ENCODE assay signal across 1 cellular context in the genomic region with DNA sequence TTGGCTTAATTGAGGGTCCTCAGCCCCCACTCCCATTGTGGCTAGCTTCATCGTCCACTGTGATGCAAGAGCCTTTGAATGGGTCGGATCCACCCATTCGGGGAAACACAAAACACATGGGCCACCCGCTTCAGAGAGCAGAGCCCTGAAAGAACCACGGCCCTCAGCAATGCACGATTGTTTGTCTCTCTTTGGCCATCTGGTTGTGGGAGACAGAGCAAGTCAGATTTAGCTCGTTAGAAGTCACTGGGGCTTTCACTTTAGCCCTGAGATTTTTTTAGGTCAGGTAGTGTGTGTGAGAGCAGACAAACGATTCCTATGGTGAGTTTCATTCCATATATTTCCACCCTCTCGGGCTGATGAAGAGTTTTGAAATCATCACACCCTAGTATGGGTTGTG.
TF ChIP-seq lines count a peak whose summit lies in the region.

No MANE protein-coding gene starts in this region.

TF ChIP-seq in GM23338, 12 proteins besides CTCF, POLR2A, EP300 and RAD21 (continued from another document):
- TF ChIP-seq, protein P1, sequence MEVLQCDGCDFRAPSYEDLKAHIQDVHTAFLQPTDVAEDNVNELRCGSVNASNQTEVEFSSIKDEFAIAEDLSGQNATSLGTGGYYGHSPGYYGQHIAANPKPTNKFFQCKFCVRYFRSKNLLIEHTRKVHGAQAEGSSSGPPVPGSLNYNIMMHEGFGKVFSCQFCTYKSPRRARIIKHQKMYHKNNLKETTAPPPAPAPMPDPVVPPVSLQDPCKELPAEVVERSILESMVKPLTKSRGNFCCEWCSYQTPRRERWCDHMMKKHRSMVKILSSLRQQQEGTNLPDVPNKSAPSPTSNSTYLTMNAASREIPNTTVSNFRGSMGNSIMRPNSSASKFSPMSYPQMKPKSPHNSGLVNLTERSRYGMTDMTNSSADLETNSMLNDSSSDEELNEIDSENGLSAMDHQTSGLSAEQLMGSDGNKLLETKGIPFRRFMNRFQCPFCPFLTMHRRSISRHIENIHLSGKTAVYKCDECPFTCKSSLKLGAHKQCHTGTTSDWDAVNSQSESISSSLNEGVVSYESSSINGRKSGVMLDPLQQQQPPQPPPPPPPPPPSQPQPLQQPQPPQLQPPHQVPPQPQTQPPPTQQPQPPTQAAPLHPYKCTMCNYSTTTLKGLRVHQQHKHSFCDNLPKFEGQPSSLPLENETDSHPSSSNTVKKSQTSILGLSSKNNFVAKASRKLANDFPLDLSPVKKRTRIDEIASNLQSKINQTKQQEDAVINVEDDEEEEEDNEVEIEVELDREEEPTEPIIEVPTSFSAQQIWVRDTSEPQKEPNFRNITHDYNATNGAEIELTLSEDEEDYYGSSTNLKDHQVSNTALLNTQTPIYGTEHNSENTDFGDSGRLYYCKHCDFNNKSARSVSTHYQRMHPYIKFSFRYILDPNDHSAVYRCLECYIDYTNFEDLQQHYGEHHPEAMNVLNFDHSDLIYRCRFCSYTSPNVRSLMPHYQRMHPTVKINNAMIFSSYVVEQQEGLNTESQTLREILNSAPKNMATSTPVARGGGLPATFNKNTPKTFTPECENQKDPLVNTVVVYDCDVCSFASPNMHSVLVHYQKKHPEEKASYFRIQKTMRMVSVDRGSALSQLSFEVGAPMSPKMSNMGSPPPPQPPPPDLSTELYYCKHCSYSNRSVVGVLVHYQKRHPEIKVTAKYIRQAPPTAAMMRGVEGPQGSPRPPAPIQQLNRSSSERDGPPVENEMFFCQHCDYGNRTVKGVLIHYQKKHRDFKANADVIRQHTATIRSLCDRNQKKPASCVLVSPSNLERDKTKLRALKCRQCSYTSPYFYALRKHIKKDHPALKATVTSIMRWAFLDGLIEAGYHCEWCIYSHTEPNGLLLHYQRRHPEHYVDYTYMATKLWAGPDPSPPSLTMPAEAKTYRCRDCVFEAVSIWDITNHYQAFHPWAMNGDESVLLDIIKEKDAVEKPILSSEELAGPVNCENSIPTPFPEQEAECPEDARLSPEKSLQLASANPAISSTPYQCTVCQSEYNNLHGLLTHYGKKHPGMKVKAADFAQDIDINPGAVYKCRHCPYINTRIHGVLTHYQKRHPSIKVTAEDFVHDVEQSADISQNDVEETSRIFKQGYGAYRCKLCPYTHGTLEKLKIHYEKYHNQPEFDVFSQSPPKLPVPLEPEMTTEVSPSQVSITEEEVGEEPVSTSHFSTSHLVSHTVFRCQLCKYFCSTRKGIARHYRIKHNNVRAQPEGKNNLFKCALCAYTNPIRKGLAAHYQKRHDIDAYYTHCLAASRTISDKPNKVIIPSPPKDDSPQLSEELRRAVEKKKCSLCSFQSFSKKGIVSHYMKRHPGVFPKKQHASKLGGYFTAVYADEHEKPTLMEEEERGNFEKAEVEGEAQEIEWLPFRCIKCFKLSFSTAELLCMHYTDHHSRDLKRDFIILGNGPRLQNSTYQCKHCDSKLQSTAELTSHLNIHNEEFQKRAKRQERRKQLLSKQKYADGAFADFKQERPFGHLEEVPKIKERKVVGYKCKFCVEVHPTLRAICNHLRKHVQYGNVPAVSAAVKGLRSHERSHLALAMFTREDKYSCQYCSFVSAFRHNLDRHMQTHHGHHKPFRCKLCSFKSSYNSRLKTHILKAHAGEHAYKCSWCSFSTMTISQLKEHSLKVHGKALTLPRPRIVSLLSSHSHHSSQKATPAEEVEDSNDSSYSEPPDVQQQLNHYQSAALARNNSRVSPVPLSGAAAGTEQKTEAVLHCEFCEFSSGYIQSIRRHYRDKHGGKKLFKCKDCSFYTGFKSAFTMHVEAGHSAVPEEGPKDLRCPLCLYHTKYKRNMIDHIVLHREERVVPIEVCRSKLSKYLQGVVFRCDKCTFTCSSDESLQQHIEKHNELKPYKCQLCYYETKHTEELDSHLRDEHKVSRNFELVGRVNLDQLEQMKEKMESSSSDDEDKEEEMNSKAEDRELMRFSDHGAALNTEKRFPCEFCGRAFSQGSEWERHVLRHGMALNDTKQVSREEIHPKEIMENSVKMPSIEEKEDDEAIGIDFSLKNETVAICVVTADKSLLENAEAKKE (CRISPR knock-in tag; IDR thresholded peaks at IDR 0.05) = no peak
- no peak for TF ChIP-seq NANOG (IDR thresholded peaks at IDR 0.05; ENCODE audit: borderline replicate concordance)
- TF ChIP-seq, protein P2, sequence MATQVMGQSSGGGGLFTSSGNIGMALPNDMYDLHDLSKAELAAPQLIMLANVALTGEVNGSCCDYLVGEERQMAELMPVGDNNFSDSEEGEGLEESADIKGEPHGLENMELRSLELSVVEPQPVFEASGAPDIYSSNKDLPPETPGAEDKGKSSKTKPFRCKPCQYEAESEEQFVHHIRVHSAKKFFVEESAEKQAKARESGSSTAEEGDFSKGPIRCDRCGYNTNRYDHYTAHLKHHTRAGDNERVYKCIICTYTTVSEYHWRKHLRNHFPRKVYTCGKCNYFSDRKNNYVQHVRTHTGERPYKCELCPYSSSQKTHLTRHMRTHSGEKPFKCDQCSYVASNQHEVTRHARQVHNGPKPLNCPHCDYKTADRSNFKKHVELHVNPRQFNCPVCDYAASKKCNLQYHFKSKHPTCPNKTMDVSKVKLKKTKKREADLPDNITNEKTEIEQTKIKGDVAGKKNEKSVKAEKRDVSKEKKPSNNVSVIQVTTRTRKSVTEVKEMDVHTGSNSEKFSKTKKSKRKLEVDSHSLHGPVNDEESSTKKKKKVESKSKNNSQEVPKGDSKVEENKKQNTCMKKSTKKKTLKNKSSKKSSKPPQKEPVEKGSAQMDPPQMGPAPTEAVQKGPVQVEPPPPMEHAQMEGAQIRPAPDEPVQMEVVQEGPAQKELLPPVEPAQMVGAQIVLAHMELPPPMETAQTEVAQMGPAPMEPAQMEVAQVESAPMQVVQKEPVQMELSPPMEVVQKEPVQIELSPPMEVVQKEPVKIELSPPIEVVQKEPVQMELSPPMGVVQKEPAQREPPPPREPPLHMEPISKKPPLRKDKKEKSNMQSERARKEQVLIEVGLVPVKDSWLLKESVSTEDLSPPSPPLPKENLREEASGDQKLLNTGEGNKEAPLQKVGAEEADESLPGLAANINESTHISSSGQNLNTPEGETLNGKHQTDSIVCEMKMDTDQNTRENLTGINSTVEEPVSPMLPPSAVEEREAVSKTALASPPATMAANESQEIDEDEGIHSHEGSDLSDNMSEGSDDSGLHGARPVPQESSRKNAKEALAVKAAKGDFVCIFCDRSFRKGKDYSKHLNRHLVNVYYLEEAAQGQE (IDR thresholded peaks at IDR 0.05; ENCODE audit: unreplicated experiment) = no peak
- TF ChIP-seq EZH2 (IDR thresholded peaks at IDR 0.05; ENCODE audit: low read depth, unreplicated experiment) = no peak
- TF ChIP-seq EZH2phosphoT487 (IDR thresholded peaks at IDR 0.05; ENCODE audit: unreplicated experiment) = no peak
- no peak for TF ChIP-seq CREB1 (CRISPR knock-in tag; IDR thresholded peaks at IDR 0.05; ENCODE audit: low read depth)
- no peak for TF ChIP-seq ZNF331 (CRISPR knock-in tag; IDR thresholded peaks at IDR 0.05; ENCODE audit: low read depth)
- TF ChIP-seq, protein P3, sequence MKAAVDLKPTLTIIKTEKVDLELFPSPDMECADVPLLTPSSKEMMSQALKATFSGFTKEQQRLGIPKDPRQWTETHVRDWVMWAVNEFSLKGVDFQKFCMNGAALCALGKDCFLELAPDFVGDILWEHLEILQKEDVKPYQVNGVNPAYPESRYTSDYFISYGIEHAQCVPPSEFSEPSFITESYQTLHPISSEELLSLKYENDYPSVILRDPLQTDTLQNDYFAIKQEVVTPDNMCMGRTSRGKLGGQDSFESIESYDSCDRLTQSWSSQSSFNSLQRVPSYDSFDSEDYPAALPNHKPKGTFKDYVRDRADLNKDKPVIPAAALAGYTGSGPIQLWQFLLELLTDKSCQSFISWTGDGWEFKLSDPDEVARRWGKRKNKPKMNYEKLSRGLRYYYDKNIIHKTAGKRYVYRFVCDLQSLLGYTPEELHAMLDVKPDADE (IDR thresholded peaks at IDR 0.05) = no peak
- TF ChIP-seq POLR2AphosphoS5 (IDR thresholded peaks at IDR 0.05; ENCODE audit: low read depth) = no peak
